Comparison of ENCODE assay signal across 8 cellular contexts in the genomic region with DNA sequence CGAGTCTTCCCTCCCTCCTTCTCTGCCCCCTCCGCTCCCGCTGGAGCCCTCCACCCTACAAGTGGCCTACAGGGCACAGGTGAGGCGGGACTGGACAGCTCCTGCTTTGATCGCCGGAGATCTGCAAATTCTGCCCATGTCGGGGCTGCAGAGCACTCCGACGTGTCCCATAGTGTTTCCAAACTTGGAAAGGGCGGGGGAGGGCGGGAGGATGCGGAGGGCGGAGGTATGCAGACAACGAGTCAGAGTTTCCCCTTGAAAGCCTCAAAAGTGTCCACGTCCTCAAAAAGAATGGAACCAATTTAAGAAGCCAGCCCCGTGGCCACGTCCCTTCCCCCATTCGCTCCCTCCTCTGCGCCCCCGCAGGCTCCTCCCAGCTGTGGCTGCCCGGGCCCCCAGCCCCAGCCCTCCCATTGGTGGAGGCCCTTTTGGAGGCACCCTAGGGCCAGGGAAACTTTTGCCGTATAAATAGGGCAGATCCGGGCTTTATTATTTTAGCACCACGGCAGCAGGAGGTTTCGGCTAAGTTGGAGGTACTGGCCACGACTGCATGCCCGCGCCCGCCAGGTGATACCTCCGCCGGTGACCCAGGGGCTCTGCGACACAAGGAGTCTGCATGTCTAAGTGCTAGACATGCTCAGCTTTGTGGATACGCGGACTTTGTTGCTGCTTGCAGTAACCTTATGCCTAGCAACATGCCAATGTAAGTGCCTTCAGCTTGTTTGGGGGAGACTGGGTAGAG. TPM values are rescaled to one million over a fixed set of nuclear protein-coding genes. Genes with fewer than 3 reads are reported as not detected.
DNase-seq lines count a peak whose midpoint lies in the region; ATAC-seq and TF ChIP-seq lines count a peak whose summit lies in the region.

COL1A2 (plus strand) TSS at position 497 of the 742 bp plus-strand sequence; CDS start at position 634, 137 bp downstream.

- H3K9me3 Mint-ChIP-seq in central memory CD8-positive, alpha-beta T cell, result no peaks in the 10 kb centered on the region

- no peak for ATAC-seq in central memory CD8-positive, alpha-beta T cell (replicated peaks; ENCODE audit: extremely low read depth, poor library complexity, severe bottlenecking)
- peak; percentile 35 for ATAC-seq in stimulated activated naive CD8-positive, alpha-beta T cell treated with anti-CD3 and anti-CD28 coated beads, Interleukin-15, Interleukin-2, amounts not matched to agents 100 U/mL and 50 U/mL, for 24 hours
- no peak for ATAC-seq in GM21515 (IDR thresholded peaks at IDR 0.05; ENCODE audit: unreplicated experiment)
- ATAC-seq in GM18519 (IDR thresholded peaks at IDR 0.05; ENCODE audit: low FRiP score, unreplicated experiment), result no peak

- peaks cover 9% of the 10 kb centered on the region for H3K4me1 Mint-ChIP-seq in central memory CD8-positive, alpha-beta T cell

- H3K4me3 Mint-ChIP-seq in central memory CD8-positive, alpha-beta T cell, result peak within 1 kb of the TSS; percentile 19

- no peaks in the 10 kb centered on the region for H3K27me3 ChIP-seq in kidney epithelial cell (ENCODE audit: control insufficient read depth, insufficient read depth, low read length)

- no peak for TF ChIP-seq CTCF in kidney epithelial cell (IDR thresholded peaks at IDR 0.05; ENCODE audit: insufficient read depth, low read length, poor library complexity, severe bottlenecking)

- peak; percentile 7 for DNase-seq in DMS53 treated with DMSO at 0.1 percent for 48 hours (lab: John Stamatoyannopoulos, UW; ENCODE audit: unreplicated experiment)
- peak; percentile 91 for DNase-seq in M059J (ENCODE audit: low read depth)
- DNase-seq in central memory CD8-positive, alpha-beta T cell (ENCODE audit: low spot score in 2 of 2), result no peak
- DNase-seq in kidney epithelial cell (ENCODE audit: low read depth), result no peak
- DNase-seq in stimulated activated naive CD8-positive, alpha-beta T cell treated with anti-CD3 and anti-CD28 coated beads, Interleukin-15, Interleukin-2, amounts not matched to agents 100 U/mL and 50 U/mL, for 24 hours, result peak; percentile 6
- no peak for DNase-seq in NCI-H2171 treated with DMSO at 0.1 percent for 48 hours (lab: John Stamatoyannopoulos, UW)

- H3K36me3 ChIP-seq in kidney epithelial cell (ENCODE audit: control insufficient read depth, insufficient read depth, low read length), result no peaks in the 10 kb centered on the region

- H3K27ac Mint-ChIP-seq in central memory CD8-positive, alpha-beta T cell (ENCODE audit: low read depth), result no peak within 1 kb of the TSS

- H3K36me3 Mint-ChIP-seq in central memory CD8-positive, alpha-beta T cell (ENCODE audit: insufficient read depth), result no peaks in the 10 kb centered on the region

- H3K4me3 ChIP-seq in kidney epithelial cell (ENCODE audit: low read depth, low read length), result peak within 1 kb of the TSS; percentile 35

- peaks cover 60% of the 10 kb centered on the region for H3K27me3 Mint-ChIP-seq in central memory CD8-positive, alpha-beta T cell

RNA-seq across cellular contexts. Expression of gene COL1A2, which starts in this region (rescaled TPM):
- 587 and 961 TPM in 2 replicates for total RNA-seq in M059J (2014; rRNA removed; shearing (Covaris generic))
- total RNA-seq in kidney epithelial cell, result 10.8 and 11.2 TPM in 2 replicates

Comparison
In these comparisons a context has a peak if more than half of its experiments do, and no peak if none do; other contexts are left out.
1. RNA of gene COL1A2 (total RNA-seq): 587 to 961 TPM in M059J; 10.8 to 11.2 TPM in kidney epithelial cell; every median in the first group is over 10 times any median in the second.
2. DNase-seq: peak in DMS53 treated with DMSO at 0.1 percent for 48 hours (single experiment), M059J (single experiment) and stimulated activated naive CD8-positive, alpha-beta T cell treated with anti-CD3 and anti-CD28 coated beads, Interleukin-15, Interleukin-2, amounts not matched to agents 100 U/mL and 50 U/mL, for 24 hours (single experiment); none in central memory CD8-positive, alpha-beta T cell (0 of 2), kidney epithelial cell (single experiment) and NCI-H2171 treated with DMSO at 0.1 percent for 48 hours (single experiment).